Comparison of ENCODE assay signal across 27 cellular contexts in the genomic region with DNA sequence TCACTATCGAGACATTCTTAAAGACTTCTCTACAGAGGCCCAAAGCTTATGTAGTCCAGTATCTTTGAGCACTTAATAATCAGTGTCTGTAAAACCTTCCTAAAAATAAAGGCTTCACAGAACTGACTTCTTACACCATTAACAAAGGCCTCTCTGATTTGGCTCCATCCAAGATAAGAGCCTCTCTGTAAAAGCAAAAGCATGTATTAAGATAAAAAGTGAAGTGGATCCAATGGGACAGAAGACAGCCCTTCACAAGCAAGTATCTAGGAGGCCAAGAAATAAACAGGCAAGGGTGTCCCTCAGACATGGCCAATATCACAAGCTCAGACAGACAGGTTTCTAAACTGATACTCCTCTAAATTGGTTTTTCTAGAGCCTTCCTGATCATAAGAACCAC.
"Had no signal": no experiment of that assay in that cellular context is flagged by ENCODE, and none has a peak within 500 bp of the region (broad histone marks: within the 10 kb centered on the region; RNA-seq: fewer than 3 reads in every experiment).

No MANE protein-coding gene starts in this region.

- H3K9me3 ChIP-seq: body of pancreas, heart left ventricle, lower lobe of right lung, pancreas, prostate gland, sigmoid colon, tibial artery had no signal

- H3K27me3 Mint-ChIP-seq: stimulated activated memory B cell treated with anti-CD40 and anti-IgM and Interleukin-4, amounts not matched to agents 10 μg/mL and 1 μg/mL and 100 μg/mL, for 72 hours had no signal

- H3K27ac ChIP-seq: lower lobe of right lung, pancreas, prostate gland, tibial artery had no signal

- H3K4me3 Mint-ChIP-seq: activated CD4-positive, alpha-beta T cell treated with anti-CD3 and anti-CD28 coated beads for 36 hours; activated naive CD8-positive, alpha-beta T cell; stimulated activated memory B cell treated with anti-CD40 and anti-IgM and Interleukin-4, amounts not matched to agents 10 μg/mL and 1 μg/mL and 100 μg/mL, for 72 hours; stimulated activated naive CD8-positive, alpha-beta T cell treated with anti-CD3 and anti-CD28 coated beads, Interleukin-15, amount 100 ng/mL, for 72 hours; T-helper 2 cell treated with Interferon-gamma antibody and Interleukin-4, amounts not matched to agents 5 μg/mL and 100 μg/mL, for 36 hours had no signal

- H3K4me1 Mint-ChIP-seq: activated CD4-positive, alpha-beta T cell treated with anti-CD3 and anti-CD28 coated beads for 36 hours; stimulated activated naive CD8-positive, alpha-beta T cell treated with anti-CD3 and anti-CD28 coated beads, Interleukin-15, amount 100 ng/mL, for 72 hours had no signal

- H3K27me3 ChIP-seq: body of pancreas, heart left ventricle, pancreas, sigmoid colon, tibial artery had no signal

- H3K36me3 ChIP-seq: lower lobe of right lung, pancreas, prostate gland had no signal

- H3K4me3 ChIP-seq: body of pancreas, heart left ventricle, lower lobe of right lung, pancreas, prostate gland, sigmoid colon, tibial artery had no signal

- ATAC-seq: activated CD4-positive, alpha-beta T cell treated with anti-CD3 and anti-CD28 coated beads for 36 hours; body of pancreas; esophagus mucosa; lower lobe of right lung; pancreas; stimulated activated memory B cell treated with anti-CD40 and anti-IgM and Interleukin-4, amounts not matched to agents 10 μg/mL and 1 μg/mL and 100 μg/mL, for 72 hours; stimulated activated naive CD8-positive, alpha-beta T cell treated with anti-CD3 and anti-CD28 coated beads, Interleukin-15, amount 100 ng/mL, for 72 hours had no signal

- H3K4me1 ChIP-seq: prostate gland had no signal

- DNase-seq: activated CD4-positive, alpha-beta T cell treated with anti-CD3 and anti-CD28 coated beads for 36 hours; activated CD4-positive, CD25-positive, alpha-beta regulatory T cell; activated effector memory CD4-positive, alpha-beta T cell treated with Interleukin-2 at 50 U/mL for 16 hours; activated naive CD4-positive, alpha-beta T cell treated with Interleukin-2 at 50 U/mL for 16 hours; aorta; body of pancreas; central memory CD4-positive, alpha-beta T cell; foreskin fibroblast; heart left ventricle; lower lobe of right lung; mesendoderm; nucleus accumbens; pancreas; retina; sigmoid colon; small intestine; stimulated activated CD4-positive, alpha-beta T cell treated with anti-CD3 and anti-CD28 coated beads, Interleukin-1b, Interleukin-23, amount 100 ng/mL, for 48 hours; stimulated activated CD4-positive, alpha-beta T cell treated with anti-CD3 and anti-CD28 coated beads, Interleukin-4, amount 100 ng/mL, for 4 hours; stimulated activated CD8-positive, alpha-beta memory T cell treated with anti-CD3 and anti-CD28 coated beads, Interleukin-4, amount 100 ng/mL, for 48 hours; stimulated activated naive CD8-positive, alpha-beta T cell treated with anti-CD3 and anti-CD28 coated beads, Interleukin-15, amount 100 ng/mL, for 72 hours; T-helper 1 cell; tibial artery had no signal

- H3K9me3 Mint-ChIP-seq: stimulated activated memory B cell treated with anti-CD40 and anti-IgM and Interleukin-4, amounts not matched to agents 10 μg/mL and 1 μg/mL and 100 μg/mL, for 72 hours; stimulated activated naive CD8-positive, alpha-beta T cell treated with anti-CD3 and anti-CD28 coated beads, Interleukin-15, amount 100 ng/mL, for 72 hours; T-helper 2 cell treated with Interferon-gamma antibody and Interleukin-4, amounts not matched to agents 5 μg/mL and 100 μg/mL, for 36 hours had no signal

- H3K36me3 Mint-ChIP-seq: activated naive CD8-positive, alpha-beta T cell had no signal

- H3K27ac Mint-ChIP-seq: activated CD4-positive, alpha-beta T cell treated with anti-CD3 and anti-CD28 coated beads for 36 hours; activated naive CD8-positive, alpha-beta T cell; stimulated activated memory B cell treated with anti-CD40 and anti-IgM and Interleukin-4, amounts not matched to agents 10 μg/mL and 1 μg/mL and 100 μg/mL, for 72 hours; stimulated activated naive CD8-positive, alpha-beta T cell treated with anti-CD3 and anti-CD28 coated beads, Interleukin-15, amount 100 ng/mL, for 72 hours; T-helper 2 cell treated with Interferon-gamma antibody and Interleukin-4, amounts not matched to agents 5 μg/mL and 100 μg/mL, for 36 hours had no signal
